16 cellular contexts compared by ENCODE assay signal in the genomic region with DNA sequence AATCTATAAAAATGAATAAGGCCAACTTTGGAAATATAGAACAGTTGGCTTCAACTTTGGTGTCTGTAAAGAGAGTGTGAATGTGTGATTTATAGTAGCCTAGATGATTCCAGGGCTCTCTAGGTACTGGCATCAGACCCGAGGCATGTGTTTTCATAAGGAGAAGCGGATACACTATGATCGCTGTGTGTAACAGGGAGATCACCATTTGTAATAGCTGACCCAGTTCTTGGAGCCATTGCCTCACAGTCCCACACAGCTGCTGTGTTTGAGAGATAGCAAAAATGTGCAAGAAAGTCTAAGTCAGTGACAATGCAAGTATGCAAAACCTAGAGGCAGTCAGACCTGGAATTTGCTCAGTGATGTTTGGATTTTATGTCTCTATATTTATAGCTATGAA.
"Had no signal": no experiment of that assay in that cellular context is flagged by ENCODE, and none has a peak within 500 bp of the region (broad histone marks: within the 10 kb centered on the region; RNA-seq: fewer than 3 reads in every experiment).

No MANE protein-coding gene starts in this region.

- H3K27ac ChIP-seq: suprapubic skin had no signal

- DNase-seq: activated CD4-positive, alpha-beta memory T cell treated with anti-CD3 and anti-CD28 coated beads, Interleukin-2, amount 10 ng/mL, durations not matched to agents 7 days and 5 days; activated CD4-positive, alpha-beta T cell treated with anti-CD3 and anti-CD28 coated beads for 4 hours; activated effector memory CD4-positive, alpha-beta T cell treated with Interleukin-2 at 50 U/mL for 16 hours; activated naive CD4-positive, alpha-beta T cell treated with anti-CD3 and anti-CD28 coated beads, Interleukin-2, amount 50 U/mL, for 16 hours; activated T-cell treated with anti-CD3 and anti-CD28 coated beads, Interleukin-2, amount 50 U/mL, for 24 hours; cerebellar nuclear complex; endodermal cell; hippocampal formation; kidney; natural killer cell; right cardiac atrium; stimulated activated CD4-positive, alpha-beta T cell treated with anti-CD3 and anti-CD28 coated beads, Interleukin-4, amount 100 ng/mL, for 4 hours; stimulated activated naive CD8-positive, alpha-beta T cell treated with anti-CD3 and anti-CD28 coated beads, Interleukin-15, Interleukin-2, amounts not matched to agents 100 U/mL and 50 U/mL, for 24 hours; T-helper 2 cell had no signal

- ATAC-seq: natural killer cell; right cardiac atrium; stimulated activated naive CD8-positive, alpha-beta T cell treated with anti-CD3 and anti-CD28 coated beads, Interleukin-15, Interleukin-2, amounts not matched to agents 100 U/mL and 50 U/mL, for 24 hours; WTC11 had no signal
